1 cellular context compared by ENCODE assay signal in the genomic region with DNA sequence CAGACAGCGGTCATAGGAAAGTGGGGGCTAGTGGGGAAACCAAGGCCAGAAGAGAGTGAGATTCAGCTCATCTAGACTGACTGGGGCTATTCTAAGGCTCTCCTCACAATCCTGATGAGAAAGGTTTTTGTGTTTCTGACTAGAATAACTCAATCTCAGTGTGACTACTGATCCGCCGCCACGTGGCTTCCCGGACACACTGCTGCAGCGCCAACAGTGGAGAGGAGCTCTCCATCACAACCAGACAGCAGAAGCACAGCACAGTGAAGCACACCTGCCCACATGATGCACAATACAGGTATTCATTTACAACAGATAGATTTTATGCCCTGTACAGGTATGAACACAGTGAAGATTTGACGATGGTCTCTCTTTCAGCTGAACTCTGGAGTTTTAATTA.
TF ChIP-seq lines count a peak whose summit lies in the region.

No MANE protein-coding gene starts in this region.

TF ChIP-seq in HepG2, 621 proteins besides CTCF, POLR2A, EP300 and RAD21 (continued from another document):
- TF ChIP-seq, protein P1, sequence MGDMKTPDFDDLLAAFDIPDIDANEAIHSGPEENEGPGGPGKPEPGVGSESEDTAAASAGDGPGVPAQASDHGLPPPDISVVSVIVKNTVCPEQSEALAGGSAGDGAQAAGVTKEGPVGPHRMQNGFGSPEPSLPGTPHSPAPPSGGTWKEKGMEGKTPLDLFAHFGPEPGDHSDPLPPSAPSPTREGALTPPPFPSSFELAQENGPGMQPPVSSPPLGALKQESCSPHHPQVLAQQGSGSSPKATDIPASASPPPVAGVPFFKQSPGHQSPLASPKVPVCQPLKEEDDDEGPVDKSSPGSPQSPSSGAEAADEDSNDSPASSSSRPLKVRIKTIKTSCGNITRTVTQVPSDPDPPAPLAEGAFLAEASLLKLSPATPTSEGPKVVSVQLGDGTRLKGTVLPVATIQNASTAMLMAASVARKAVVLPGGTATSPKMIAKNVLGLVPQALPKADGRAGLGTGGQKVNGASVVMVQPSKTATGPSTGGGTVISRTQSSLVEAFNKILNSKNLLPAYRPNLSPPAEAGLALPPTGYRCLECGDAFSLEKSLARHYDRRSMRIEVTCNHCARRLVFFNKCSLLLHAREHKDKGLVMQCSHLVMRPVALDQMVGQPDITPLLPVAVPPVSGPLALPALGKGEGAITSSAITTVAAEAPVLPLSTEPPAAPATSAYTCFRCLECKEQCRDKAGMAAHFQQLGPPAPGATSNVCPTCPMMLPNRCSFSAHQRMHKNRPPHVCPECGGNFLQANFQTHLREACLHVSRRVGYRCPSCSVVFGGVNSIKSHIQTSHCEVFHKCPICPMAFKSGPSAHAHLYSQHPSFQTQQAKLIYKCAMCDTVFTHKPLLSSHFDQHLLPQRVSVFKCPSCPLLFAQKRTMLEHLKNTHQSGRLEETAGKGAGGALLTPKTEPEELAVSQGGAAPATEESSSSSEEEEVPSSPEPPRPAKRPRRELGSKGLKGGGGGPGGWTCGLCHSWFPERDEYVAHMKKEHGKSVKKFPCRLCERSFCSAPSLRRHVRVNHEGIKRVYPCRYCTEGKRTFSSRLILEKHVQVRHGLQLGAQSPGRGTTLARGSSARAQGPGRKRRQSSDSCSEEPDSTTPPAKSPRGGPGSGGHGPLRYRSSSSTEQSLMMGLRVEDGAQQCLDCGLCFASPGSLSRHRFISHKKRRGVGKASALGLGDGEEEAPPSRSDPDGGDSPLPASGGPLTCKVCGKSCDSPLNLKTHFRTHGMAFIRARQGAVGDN (CRISPR knock-in tag; IDR thresholded peaks at IDR 0.05), result peak; percentile 31; the same call in 1 of the 2 replicates
- TF ChIP-seq ZNF30 (CRISPR knock-in tag; IDR thresholded peaks at IDR 0.05) (no peak), ZBTB38 (CRISPR knock-in tag; IDR thresholded peaks at IDR 0.05) (peak; percentile 61), ZNF670 (CRISPR knock-in tag; IDR thresholded peaks at IDR 0.05; ENCODE audit: borderline replicate concordance) (no peak), DNMT1 (CRISPR knock-in tag; IDR thresholded peaks at IDR 0.05) (no peak), MLLT10 (CRISPR knock-in tag; IDR thresholded peaks at IDR 0.05) (no peak), SOX5 (CRISPR knock-in tag; IDR thresholded peaks at IDR 0.05; ENCODE audit: borderline replicate concordance) (no peak), ZNF7 (CRISPR knock-in tag; IDR thresholded peaks at IDR 0.05) (no peak), SOX6 (IDR thresholded peaks at IDR 0.05) (no peak), SOX6 (CRISPR knock-in tag; IDR thresholded peaks at IDR 0.05) (no peak), RBAK (CRISPR knock-in tag; IDR thresholded peaks at IDR 0.05) (no peak), SMAD9 (CRISPR knock-in tag; IDR thresholded peaks at IDR 0.05) (no peak), RARG (CRISPR knock-in tag; IDR thresholded peaks at IDR 0.05; ENCODE audit: low read depth) (no peak), SALL1 (CRISPR knock-in tag; IDR thresholded peaks at IDR 0.05) (no peak), GATA4 (IDR thresholded peaks at IDR 0.05; ENCODE audit: borderline replicate concordance, low read depth) (no peak), ZNF747 (CRISPR knock-in tag; IDR thresholded peaks at IDR 0.05; ENCODE audit: borderline replicate concordance) (no peak), REPIN1 (CRISPR knock-in tag; IDR thresholded peaks at IDR 0.05; ENCODE audit: borderline replicate concordance, low read depth) (no peak), MBNL3 (CRISPR knock-in tag; conservative IDR thresholded peaks at IDR 0.05) (no peak), STAG1 (CRISPR knock-in tag; IDR thresholded peaks at IDR 0.05) (no peak), RELA (CRISPR knock-in tag; IDR thresholded peaks at IDR 0.05) (no peak), ISX (CRISPR knock-in tag; conservative IDR thresholded peaks at IDR 0.05) (no peak), ADNP (CRISPR knock-in tag; IDR thresholded peaks at IDR 0.05) (no peak), CHD2 (IDR thresholded peaks at IDR 0.05; ENCODE audit: low read depth, low read length) (no peak)
- TF ChIP-seq, protein P2, sequence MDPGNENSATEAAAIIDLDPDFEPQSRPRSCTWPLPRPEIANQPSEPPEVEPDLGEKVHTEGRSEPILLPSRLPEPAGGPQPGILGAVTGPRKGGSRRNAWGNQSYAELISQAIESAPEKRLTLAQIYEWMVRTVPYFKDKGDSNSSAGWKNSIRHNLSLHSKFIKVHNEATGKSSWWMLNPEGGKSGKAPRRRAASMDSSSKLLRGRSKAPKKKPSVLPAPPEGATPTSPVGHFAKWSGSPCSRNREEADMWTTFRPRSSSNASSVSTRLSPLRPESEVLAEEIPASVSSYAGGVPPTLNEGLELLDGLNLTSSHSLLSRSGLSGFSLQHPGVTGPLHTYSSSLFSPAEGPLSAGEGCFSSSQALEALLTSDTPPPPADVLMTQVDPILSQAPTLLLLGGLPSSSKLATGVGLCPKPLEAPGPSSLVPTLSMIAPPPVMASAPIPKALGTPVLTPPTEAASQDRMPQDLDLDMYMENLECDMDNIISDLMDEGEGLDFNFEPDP (CRISPR knock-in tag; conservative IDR thresholded peaks at IDR 0.05), result no peak
- TF ChIP-seq, protein P3, sequence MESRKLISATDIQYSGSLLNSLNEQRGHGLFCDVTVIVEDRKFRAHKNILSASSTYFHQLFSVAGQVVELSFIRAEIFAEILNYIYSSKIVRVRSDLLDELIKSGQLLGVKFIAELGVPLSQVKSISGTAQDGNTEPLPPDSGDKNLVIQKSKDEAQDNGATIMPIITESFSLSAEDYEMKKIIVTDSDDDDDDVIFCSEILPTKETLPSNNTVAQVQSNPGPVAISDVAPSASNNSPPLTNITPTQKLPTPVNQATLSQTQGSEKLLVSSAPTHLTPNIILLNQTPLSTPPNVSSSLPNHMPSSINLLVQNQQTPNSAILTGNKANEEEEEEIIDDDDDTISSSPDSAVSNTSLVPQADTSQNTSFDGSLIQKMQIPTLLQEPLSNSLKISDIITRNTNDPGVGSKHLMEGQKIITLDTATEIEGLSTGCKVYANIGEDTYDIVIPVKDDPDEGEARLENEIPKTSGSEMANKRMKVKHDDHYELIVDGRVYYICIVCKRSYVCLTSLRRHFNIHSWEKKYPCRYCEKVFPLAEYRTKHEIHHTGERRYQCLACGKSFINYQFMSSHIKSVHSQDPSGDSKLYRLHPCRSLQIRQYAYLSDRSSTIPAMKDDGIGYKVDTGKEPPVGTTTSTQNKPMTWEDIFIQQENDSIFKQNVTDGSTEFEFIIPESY (CRISPR knock-in tag; IDR thresholded peaks at IDR 0.05), result peak; percentile 94
- TF ChIP-seq, protein P4, sequence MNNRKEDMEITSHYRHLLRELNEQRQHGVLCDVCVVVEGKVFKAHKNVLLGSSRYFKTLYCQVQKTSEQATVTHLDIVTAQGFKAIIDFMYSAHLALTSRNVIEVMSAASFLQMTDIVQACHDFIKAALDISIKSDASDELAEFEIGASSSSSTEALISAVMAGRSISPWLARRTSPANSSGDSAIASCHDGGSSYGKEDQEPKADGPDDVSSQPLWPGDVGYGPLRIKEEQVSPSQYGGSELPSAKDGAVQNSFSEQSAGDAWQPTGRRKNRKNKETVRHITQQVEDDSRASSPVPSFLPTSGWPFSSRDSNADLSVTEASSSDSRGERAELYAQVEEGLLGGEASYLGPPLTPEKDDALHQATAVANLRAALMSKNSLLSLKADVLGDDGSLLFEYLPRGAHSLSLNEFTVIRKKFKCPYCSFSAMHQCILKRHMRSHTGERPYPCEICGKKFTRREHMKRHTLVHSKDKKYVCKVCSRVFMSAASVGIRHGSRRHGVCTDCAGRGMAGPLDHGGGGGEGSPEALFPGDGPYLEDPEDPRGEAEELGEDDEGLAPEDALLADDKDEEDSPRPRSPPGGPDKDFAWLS (CRISPR knock-in tag; IDR thresholded peaks at IDR 0.05; ENCODE audit: borderline replicate concordance), result no peak
- TF ChIP-seq, protein P5, sequence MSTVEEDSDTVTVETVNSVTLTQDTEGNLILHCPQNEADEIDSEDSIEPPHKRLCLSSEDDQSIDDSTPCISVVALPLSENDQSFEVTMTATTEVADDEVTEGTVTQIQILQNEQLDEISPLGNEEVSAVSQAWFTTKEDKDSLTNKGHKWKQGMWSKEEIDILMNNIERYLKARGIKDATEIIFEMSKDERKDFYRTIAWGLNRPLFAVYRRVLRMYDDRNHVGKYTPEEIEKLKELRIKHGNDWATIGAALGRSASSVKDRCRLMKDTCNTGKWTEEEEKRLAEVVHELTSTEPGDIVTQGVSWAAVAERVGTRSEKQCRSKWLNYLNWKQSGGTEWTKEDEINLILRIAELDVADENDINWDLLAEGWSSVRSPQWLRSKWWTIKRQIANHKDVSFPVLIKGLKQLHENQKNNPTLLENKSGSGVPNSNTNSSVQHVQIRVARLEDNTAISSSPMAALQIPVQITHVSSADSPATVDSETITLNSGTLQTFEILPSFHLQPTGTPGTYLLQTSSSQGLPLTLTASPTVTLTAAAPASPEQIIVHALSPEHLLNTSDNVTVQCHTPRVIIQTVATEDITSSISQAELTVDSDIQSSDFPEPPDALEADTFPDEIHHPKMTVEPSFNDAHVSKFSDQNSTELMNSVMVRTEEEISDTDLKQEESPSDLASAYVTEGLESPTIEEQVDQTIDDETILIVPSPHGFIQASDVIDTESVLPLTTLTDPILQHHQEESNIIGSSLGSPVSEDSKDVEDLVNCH (CRISPR knock-in tag; IDR thresholded peaks at IDR 0.05), result no peak
- TF ChIP-seq, protein P6, sequence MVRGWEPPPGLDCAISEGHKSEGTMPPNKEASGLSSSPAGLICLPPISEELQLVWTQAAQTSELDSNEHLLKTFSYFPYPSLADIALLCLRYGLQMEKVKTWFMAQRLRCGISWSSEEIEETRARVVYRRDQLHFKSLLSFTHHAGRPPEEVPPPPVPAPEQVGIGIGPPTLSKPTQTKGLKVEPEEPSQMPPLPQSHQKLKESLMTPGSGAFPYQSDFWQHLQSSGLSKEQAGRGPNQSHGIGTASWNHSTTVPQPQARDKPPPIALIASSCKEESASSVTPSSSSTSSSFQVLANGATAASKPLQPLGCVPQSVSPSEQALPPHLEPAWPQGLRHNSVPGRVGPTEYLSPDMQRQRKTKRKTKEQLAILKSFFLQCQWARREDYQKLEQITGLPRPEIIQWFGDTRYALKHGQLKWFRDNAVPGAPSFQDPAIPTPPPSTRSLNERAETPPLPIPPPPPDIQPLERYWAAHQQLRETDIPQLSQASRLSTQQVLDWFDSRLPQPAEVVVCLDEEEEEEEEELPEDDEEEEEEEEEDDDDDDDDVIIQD (CRISPR knock-in tag; IDR thresholded peaks at IDR 0.05; ENCODE audit: low read depth), result no peak
- TF ChIP-seq, protein P7, sequence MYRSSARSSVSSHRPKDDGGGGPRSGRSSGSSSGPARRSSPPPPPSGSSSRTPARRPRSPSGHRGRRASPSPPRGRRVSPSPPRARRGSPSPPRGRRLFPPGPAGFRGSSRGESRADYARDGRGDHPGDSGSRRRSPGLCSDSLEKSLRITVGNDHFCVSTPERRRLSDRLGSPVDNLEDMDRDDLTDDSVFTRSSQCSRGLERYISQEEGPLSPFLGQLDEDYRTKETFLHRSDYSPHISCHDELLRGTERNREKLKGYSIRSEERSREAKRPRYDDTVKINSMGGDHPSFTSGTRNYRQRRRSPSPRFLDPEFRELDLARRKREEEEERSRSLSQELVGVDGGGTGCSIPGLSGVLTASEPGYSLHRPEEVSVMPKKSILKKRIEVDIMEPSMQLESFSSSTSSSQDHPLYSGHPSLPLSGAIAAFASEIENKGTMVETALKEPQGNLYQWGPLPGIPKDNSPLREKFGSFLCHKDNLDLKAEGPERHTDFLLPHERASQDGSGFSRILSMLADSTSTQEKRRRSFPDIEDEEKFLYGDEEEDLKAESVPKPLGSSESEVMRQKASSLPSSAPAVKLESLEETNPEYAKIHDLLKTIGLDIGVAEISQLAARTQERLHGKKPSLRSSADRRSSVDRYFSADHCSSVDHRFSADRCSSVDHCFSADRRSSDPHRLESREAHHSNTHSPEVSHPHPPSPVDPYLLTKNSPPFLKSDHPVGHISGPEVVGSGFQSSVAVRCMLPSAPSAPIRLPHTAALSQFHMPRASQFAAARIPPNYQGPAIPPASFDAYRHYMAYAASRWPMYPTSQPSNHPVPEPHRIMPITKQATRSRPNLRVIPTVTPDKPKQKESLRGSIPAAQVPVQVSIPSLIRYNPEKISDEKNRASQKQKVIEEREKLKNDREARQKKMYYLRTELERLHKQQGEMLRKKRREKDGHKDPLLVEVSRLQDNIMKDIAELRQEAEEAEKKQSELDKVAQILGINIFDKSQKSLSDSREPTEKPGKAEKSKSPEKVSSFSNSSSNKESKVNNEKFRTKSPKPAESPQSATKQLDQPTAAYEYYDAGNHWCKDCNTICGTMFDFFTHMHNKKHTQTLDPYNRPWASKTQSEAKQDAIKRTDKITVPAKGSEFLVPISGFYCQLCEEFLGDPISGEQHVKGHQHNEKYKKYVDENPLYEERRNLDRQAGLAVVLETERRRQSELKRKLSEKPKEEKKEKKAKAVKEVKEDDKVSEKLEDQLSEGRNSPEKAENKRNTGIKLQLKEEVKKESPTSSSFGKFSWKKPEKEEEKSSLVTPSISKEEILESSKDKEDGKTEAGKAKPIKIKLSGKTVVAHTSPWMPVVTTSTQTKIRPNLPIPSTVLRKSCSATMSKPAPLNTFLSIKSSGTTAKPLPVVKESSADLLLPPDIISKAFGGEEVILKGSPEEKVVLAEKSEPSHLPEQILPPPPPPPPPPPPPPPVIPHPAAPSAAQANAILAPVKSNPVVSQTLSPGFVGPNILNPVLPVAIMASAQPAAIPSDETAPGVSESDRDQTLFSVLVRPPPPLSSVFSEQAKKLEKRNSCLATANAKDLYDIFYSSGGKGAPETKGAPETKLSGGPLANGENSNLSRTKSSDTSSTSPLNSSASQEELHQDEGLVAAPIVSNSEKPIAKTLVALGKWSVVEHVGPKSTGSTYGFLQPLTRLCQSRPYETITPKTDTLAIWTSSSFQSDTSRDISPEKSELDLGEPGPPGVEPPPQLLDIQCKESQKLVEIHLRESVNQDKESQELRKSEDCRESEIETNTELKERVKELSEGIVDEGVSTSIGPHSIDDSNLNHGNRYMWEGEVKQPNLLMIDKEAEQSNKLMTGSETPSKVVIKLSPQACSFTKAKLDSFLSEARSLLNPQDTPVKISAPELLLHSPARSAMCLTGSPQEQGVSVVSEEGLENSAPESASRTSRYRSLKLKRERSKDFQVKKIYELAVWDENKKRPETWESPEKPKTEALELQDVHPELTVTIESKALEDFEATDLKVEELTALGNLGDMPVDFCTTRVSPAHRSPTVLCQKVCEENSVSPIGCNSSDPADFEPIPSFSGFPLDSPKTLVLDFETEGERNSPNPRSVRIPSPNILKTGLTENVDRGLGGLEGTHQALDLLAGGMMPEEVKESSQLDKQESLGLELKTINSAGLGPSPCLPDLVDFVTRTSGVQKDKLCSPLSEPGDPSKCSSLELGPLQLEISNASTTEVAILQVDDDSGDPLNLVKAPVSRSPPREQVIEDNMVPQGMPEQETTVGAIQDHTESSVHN (CRISPR knock-in tag; IDR thresholded peaks at IDR 0.05), result no peak
- TF ChIP-seq, protein P8, sequence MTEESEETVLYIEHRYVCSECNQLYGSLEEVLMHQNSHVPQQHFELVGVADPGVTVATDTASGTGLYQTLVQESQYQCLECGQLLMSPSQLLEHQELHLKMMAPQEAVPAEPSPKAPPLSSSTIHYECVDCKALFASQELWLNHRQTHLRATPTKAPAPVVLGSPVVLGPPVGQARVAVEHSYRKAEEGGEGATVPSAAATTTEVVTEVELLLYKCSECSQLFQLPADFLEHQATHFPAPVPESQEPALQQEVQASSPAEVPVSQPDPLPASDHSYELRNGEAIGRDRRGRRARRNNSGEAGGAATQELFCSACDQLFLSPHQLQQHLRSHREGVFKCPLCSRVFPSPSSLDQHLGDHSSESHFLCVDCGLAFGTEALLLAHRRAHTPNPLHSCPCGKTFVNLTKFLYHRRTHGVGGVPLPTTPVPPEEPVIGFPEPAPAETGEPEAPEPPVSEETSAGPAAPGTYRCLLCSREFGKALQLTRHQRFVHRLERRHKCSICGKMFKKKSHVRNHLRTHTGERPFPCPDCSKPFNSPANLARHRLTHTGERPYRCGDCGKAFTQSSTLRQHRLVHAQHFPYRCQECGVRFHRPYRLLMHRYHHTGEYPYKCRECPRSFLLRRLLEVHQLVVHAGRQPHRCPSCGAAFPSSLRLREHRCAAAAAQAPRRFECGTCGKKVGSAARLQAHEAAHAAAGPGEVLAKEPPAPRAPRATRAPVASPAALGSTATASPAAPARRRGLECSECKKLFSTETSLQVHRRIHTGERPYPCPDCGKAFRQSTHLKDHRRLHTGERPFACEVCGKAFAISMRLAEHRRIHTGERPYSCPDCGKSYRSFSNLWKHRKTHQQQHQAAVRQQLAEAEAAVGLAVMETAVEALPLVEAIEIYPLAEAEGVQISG (CRISPR knock-in tag; IDR thresholded peaks at IDR 0.05), result 0 out of 2 replicates have a peak, but pooled peaks have one; percentile 4
